In the genomic region with DNA sequence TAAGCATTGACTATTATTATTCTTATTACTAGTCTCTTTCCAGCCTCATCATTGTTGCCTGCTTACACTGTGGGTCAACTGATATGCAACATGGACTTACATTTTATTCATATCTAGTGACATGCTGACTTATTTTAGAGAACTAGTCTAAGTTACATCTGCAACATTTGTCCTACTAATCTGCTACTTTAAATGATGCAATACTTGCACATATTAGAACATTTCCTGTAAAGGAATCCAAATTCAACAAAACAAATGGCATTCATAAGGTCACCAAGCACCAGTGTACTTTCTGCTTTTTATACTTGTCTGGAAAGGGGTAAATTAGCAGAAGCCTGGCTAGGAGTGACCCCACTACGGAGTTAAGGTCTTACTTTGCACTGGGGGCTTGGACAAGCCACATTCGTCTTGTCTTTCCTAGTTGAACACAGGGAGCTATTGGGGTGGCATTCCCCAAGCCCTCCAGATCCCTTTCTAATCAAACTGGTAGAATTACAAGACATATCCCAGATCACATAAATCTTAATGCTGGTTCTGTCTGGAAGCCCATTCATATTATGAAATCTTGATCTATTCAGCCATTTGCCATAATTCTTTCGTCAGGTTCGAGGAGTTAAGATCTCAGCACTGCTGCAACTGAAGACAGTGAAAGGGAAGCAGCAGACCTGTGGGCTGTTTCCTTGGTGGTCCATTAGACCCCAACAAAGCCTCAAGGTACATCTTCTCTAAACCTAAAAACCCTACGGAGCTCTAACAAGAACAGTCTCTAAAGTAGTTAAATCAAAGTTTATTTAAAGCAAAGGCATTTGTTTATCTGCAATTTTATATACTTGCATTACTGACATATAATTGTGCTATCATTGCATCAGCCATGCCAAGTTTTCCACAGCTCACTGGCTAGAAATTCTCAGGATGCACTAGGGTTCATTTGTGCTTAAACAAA, we compare ENCODE assay signal across 10 cellular contexts. TPM values are rescaled to one million over a fixed set of nuclear protein-coding genes. Genes with fewer than 3 reads are reported as not detected.
DNase-seq lines count a peak whose midpoint lies in the region; ATAC-seq and TF ChIP-seq lines count a peak whose summit lies in the region.
"Had no signal": no experiment of that assay in that cellular context is flagged by ENCODE, and none has a peak within 500 bp of the region (broad histone marks: within the 10 kb centered on the region; RNA-seq: fewer than 3 reads in every experiment).

No MANE protein-coding gene starts in this region.

- ATAC-seq in HG02970 (IDR thresholded peaks at IDR 0.05; ENCODE audit: low FRiP score, unreplicated experiment), result no peak
- ATAC-seq: stimulated activated memory B cell treated with anti-CD40 and anti-IgM and Interleukin-4, amounts not matched to agents 10 μg/mL and 1 μg/mL and 100 μg/mL, for 72 hours had no signal

- no peak for TF ChIP-seq POLR2A in prostate gland (IDR thresholded peaks at IDR 0.05)

- H3F3A ChIP-seq in DOHH2 (ENCODE audit: control insufficient read depth, insufficient read depth), result no peaks in the 10 kb centered on the region

- intact Hi-C loops in prostate gland (cut with DNase I), result loop anchor here (5.0 kb wide), 1 partner anchor 67 kb away; no protein-coding TSS in a partner anchor

- POLR2A ChIA-PET in GM10248 (lab: Yijun Ruan, JAX), result no interaction called here

- no peaks in the 10 kb centered on the region for H3K9me3 ChIP-seq in DOHH2 (ENCODE audit: control insufficient read depth, insufficient read depth, low read length)
- H3K9me3 ChIP-seq in OCI-LY3 (ENCODE audit: insufficient read depth, low read length), result no peaks in the 10 kb centered on the region
- H3K9me3 ChIP-seq in prostate gland, result no peaks in the 10 kb centered on the region

- H3K79me2 ChIP-seq in DOHH2 (ENCODE audit: control insufficient read depth, low read length) (no peaks in the 10 kb centered on the region), OCI-LY3 (ENCODE audit: low read length) (no peaks in the 10 kb centered on the region)

- H3K36me3 ChIP-seq in DOHH2 (ENCODE audit: control insufficient read depth, low read length) (no peaks in the 10 kb centered on the region), OCI-LY3 (replicated peaks; ENCODE audit: low read depth, low read length) (no peaks in the 10 kb centered on the region), prostate gland (no peaks in the 10 kb centered on the region)

- WGBS in prostate gland, result 21% methylated on average over 5 of the region's 5 CpGs

- TF ChIP-seq CTCF in DOHH2 (IDR thresholded peaks at IDR 0.05; ENCODE audit: low read depth, low read length, poor library complexity, severe bottlenecking), result no peak
- no peak for TF ChIP-seq CTCF in OCI-LY3 (IDR thresholded peaks at IDR 0.05; ENCODE audit: low read depth, low read length)
- TF ChIP-seq CTCF in prostate gland (IDR thresholded peaks at IDR 0.05), result no peak
- no peak for TF ChIP-seq CTCF in GM10248 (IDR thresholded peaks at IDR 0.05; ENCODE audit: control extremely low read depth, extremely low read depth, low read depth, missing control alignments)

- DNase-seq in epithelial cell of prostate (ENCODE audit: low read depth, low spot score), result no peak
- peak; percentile 52 for DNase-seq in prostate gland (ENCODE audit: low spot score)
- DNase-seq in A172 (ENCODE audit: low spot score), result no peak
- no peak for DNase-seq in NCI-H345 (lab: John Stamatoyannopoulos, UW)
- DNase-seq in GM10248 (ENCODE audit: extremely low spot score), result no peak
- DNase-seq: activated CD4-positive, CD25-positive, alpha-beta regulatory T cell treated with anti-CD3 and anti-CD28 coated beads, Interleukin-2, amount 50 U/mL, for 72 hours had no signal

- H3K4me2 ChIP-seq in DOHH2 (ENCODE audit: low read length) (0 out of 2 replicates have a peak overlapping the region, but pooled peaks have one; percentile 3), OCI-LY3 (ENCODE audit: low read length) (peak overlapping the region; percentile 17; the same call in 1 of the 2 replicates)

- H4K20me1 ChIP-seq in DOHH2 (ENCODE audit: control insufficient read depth, insufficient read depth, low read depth, low read length) (no peaks in the 10 kb centered on the region), OCI-LY3 (ENCODE audit: insufficient read depth, low read length) (no peaks in the 10 kb centered on the region)

- H3K4me3 ChIP-seq in DOHH2 (ENCODE audit: low read length), result no peak overlapping the region
- H3K4me3 ChIP-seq in OCI-LY3 (ENCODE audit: low read length), result no peak overlapping the region
- peak overlapping the region in 1 of 2 donors; percentile 5 for H3K4me3 ChIP-seq in prostate gland

- CTCF ChIA-PET in GM10248 (lab: Yijun Ruan, JAX), result interaction anchor here (1.1 to 1.5 kb wide), 2 partner anchors 17 to 33 kb away, joined by 3 to 5 read pairs; no protein-coding TSS in a partner anchor

- H3K27ac ChIP-seq in DOHH2 (ENCODE audit: low read depth, low read length) (no peak overlapping the region), OCI-LY3 (ENCODE audit: low read length) (peak overlapping the region; percentile 38), epithelial cell of prostate (peak overlapping the region; percentile 85), prostate gland (peak overlapping the region; percentile 71 to 85)

- no peak overlapping the region; the same call in 1 of the 2 replicates for H3K9ac ChIP-seq in OCI-LY3 (ENCODE audit: low read length)

- H3K27me3 ChIP-seq in DOHH2 (ENCODE audit: control insufficient read depth, low read length) (no peaks in the 10 kb centered on the region), OCI-LY3 (ENCODE audit: low read depth, low read length) (no peaks in the 10 kb centered on the region), prostate gland (replicated peaks; ENCODE audit: insufficient read depth) (no peaks in the 10 kb centered on the region)

- H3K4me1 ChIP-seq in DOHH2 (ENCODE audit: control insufficient read depth, low read length) (peaks cover 41% of the 10 kb centered on the region), OCI-LY3 (ENCODE audit: low read length) (peaks cover 16% of the 10 kb centered on the region), prostate gland (replicated peaks) (peaks cover 7% of the 10 kb centered on the region)

- peak overlapping the region; percentile 27; the same call in 1 of the 2 replicates for H2AFZ ChIP-seq in OCI-LY3 (ENCODE audit: low read depth, low read length)

- no peaks in the 10 kb centered on the region for H3K9me2 ChIP-seq in DOHH2 (replicated peaks; ENCODE audit: control insufficient read depth, low read length)

RNA-seq across cellular contexts. Expression of gene RTN4, which starts 49.9 kb away (rescaled TPM):
- total RNA-seq in prostate gland, result 100 to 1,000 TPM; 190 to 249 TPM
- total RNA-seq in A172 (2014; rRNA removed; shearing (Covaris generic)), result 256 and 361 TPM in 2 replicates
